In the genomic region with DNA sequence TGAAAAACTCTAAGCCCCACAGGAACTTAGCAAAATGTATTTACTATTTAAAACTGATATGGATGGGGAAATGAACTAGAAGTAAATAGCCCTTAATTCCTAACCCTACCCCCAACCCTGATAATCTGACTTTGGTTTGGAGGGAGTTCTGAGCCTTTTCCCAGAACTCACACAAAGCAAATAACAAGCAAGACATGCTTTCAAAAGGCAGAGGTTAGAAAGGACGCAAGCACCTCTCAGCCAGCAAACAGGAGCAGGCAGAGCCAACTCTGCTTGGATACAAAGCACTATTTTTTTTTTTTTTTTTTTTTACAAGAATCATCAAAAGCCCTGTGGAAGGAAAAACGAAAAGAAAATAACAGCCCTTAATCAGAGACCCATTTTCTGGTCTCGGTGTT, we compare ENCODE assay signal across 23 cellular contexts. TPM values are rescaled to one million over a fixed set of nuclear protein-coding genes. Genes with fewer than 3 reads are reported as not detected.
A peak's percentile ranks its signal among the peaks of the same experiment; 100 is the strongest.
DNase-seq lines count a peak whose midpoint lies in the region; FAIRE-seq lines count a peak whose summit lies in the region.
"Had no signal": no experiment of that assay in that cellular context is flagged by ENCODE, and none has a peak within 500 bp of the region (broad histone marks: within the 10 kb centered on the region; RNA-seq: fewer than 3 reads in every experiment).

No MANE protein-coding gene starts in this region.

- no peak for FAIRE-seq in small intestine (lab: Jason Lieb, UNC)
- FAIRE-seq: endothelial cell of umbilical vein, GM18507, islet of Langerhans, TTC549 had no signal

- H3K4me3 ChIP-seq in muscle layer of colon (ENCODE audit: low read depth in 1 of 2, low read length in 2 of 2) (no peak overlapping the region), small intestine (ENCODE audit: low read depth in 1 of 2, low read length in 2 of 2) (no peak overlapping the region)
- H3K4me3 ChIP-seq: BLaER1, MG63, thyroid gland had no signal

- H3K4me1 ChIP-seq in muscle layer of colon (ENCODE audit: insufficient read depth, low read length) (peaks cover 24% of the 10 kb centered on the region), small intestine (ENCODE audit: control insufficient read depth in 2 of 2, insufficient read depth in 1 of 2, low read depth in 1 of 2, low read length in 1 of 2) (peaks cover 14 to 27% of the 10 kb centered on the region in 2 donors)
- H3K4me1 ChIP-seq: BLaER1 had no signal

- no peak overlapping the region for H3K9ac ChIP-seq in muscle layer of colon (ENCODE audit: low read length)
- H3K9ac ChIP-seq: BLaER1 had no signal

- H3K27me3 ChIP-seq in muscle layer of colon (ENCODE audit: control insufficient read depth in 1 of 2, insufficient read depth in 2 of 2, low read length in 2 of 2) (no peaks in the 10 kb centered on the region), small intestine (ENCODE audit: control insufficient read depth in 2 of 2, insufficient read depth in 2 of 2, low read length in 2 of 2) (no peaks in the 10 kb centered on the region)
- H3K27me3 ChIP-seq: BLaER1, MG63, thyroid gland had no signal

- DNase-seq in globus pallidus (ENCODE audit: low spot score) (peak; percentile 62), substantia nigra (lab: John Stamatoyannopoulos, UW) (peak in 2 of 49 donors; percentile 11 to 46), NCI-H2081 treated with DMSO at 0.1 percent for 48 hours (lab: John Stamatoyannopoulos, UW) (no peak), small intestine (no peak), occipital lobe (lab: John Stamatoyannopoulos, UW) (no peak), cortex of kidney (lab: John Stamatoyannopoulos, UW) (no peak)
- DNase-seq: activated CD4-positive, alpha-beta T cell treated with anti-CD3 and anti-CD28 coated beads, Interleukin-2, amount 50 U/mL, for 48 hours; activated naive CD4-positive, alpha-beta T cell treated with anti-CD3 and anti-CD28 coated beads, Interleukin-2, amount 10 ng/mL, durations not matched to agents 7 days and 5 days; DND-41; HCEC 1CT; MG63; NCI-H1417 treated with DMSO at 0.1 percent for 48 hours; NCI-H446; NCI-H82; stimulated activated naive CD8-positive, alpha-beta T cell treated with anti-CD3 and anti-CD28 coated beads, Interleukin-15, Interleukin-2, amounts not matched to agents 100 U/mL and 50 U/mL, for 24 hours; thyroid gland had no signal

- H3K36me3 ChIP-seq in muscle layer of colon (ENCODE audit: insufficient read depth, low read length) (no peaks in the 10 kb centered on the region), small intestine (ENCODE audit: control insufficient read depth in 2 of 2, insufficient read depth in 2 of 2, low read length in 2 of 2) (peaks cover 0 to 2% of the 10 kb centered on the region in 2 donors)
- H3K36me3 ChIP-seq: BLaER1, MG63, thyroid gland had no signal

- WGBS in small intestine, 3 donors = 35 to 55% (median 43%) methylated on average over 3 of the region's 3 CpGs

- no peaks in the 10 kb centered on the region for H3K9me3 ChIP-seq in muscle layer of colon (ENCODE audit: low read length)
- no peaks in the 10 kb centered on the region for H3K9me3 ChIP-seq in small intestine (ENCODE audit: control insufficient read depth, low read depth)
- H3K9me3 ChIP-seq: BLaER1, MG63, thyroid gland had no signal

- H3K27ac ChIP-seq in angular gyrus (ENCODE audit: low read depth, low read length) (peak overlapping the region; percentile 74), muscle layer of colon (ENCODE audit: low read depth, low read length) (peak overlapping the region; percentile 17), substantia nigra (ENCODE audit: low read depth, low read length, poor library complexity, severe bottlenecking) (peak overlapping the region; percentile 80), small intestine (ENCODE audit: low read depth in 1 of 2, low read length in 1 of 2) (peak overlapping the region in 1 of 2 donors; percentile 30)
- H3K27ac ChIP-seq: BLaER1 had no signal

RNA-seq across cellular contexts. Expression of gene SLC22A23, which starts 58.7 kb away (rescaled TPM):
- polyA plus RNA-seq in small intestine = 10 to 100 TPM in 2 of 3 donors, 1 to 10 TPM in 1; 9.5 to 17.9 (median 12.2) TPM
- total RNA-seq in occipital lobe = 44.3 TPM
